8 cellular contexts compared by ENCODE assay signal in genomic region chr10:68871105-68871711, GRCh38. TPM values are rescaled to one million over a fixed set of nuclear protein-coding genes. Genes with fewer than 3 reads are reported as not detected.
A peak's percentile ranks its signal among the peaks of the same experiment; 100 is the strongest.
DNase-seq lines count a peak whose midpoint lies in the region; ATAC-seq and TF ChIP-seq lines count a peak whose summit lies in the region.

No MANE protein-coding gene starts in this region.

- H2AFZ ChIP-seq in parathyroid adenoma: peak overlapping the region; percentile 39

- H3K36me3 ChIP-seq in parathyroid adenoma (ENCODE audit: control insufficient read depth, insufficient read depth, low read length) (no peaks in the 10 kb centered on the region), ascending aorta (no peaks in the 10 kb centered on the region)

- peaks cover 3 to 10% (median 7%) of the 10 kb centered on the region in 4 donors for H3K4me1 Mint-ChIP-seq in naive thymus-derived CD8-positive, alpha-beta T cell

- H3K9ac ChIP-seq in parathyroid adenoma: no peak overlapping the region

- intact Hi-C loops in ascending aorta (cut with DNase I): no loop called here

- H3K27me3 ChIP-seq in parathyroid adenoma (ENCODE audit: control insufficient read depth, insufficient read depth, low read length) (no peaks in the 10 kb centered on the region), ascending aorta (no peaks in the 10 kb centered on the region)

- H3K27me3 Mint-ChIP-seq in naive thymus-derived CD8-positive, alpha-beta T cell: no peaks in the 10 kb centered on the region

- H3K9me3 ChIP-seq in parathyroid adenoma (ENCODE audit: control insufficient read depth, low read length) (no peaks in the 10 kb centered on the region), ascending aorta (no peaks in the 10 kb centered on the region)

- H3K4me1 ChIP-seq in parathyroid adenoma: peaks cover 10% of the 10 kb centered on the region
- no peaks in the 10 kb centered on the region for H3K4me1 ChIP-seq in ascending aorta

- ATAC-seq in naive thymus-derived CD8-positive, alpha-beta T cell: no peak
- no peak for ATAC-seq in GM18498 (IDR thresholded peaks at IDR 0.05; ENCODE audit: unreplicated experiment)

- H3K4me3 ChIP-seq in epithelial cell of proximal tubule (ENCODE audit: low read depth, low read length) (no peak overlapping the region), parathyroid adenoma (ENCODE audit: low read depth, low read length) (peak overlapping the region; percentile 14), ascending aorta (no peak overlapping the region)

- peak overlapping the region; percentile 12 for H3K27ac ChIP-seq in parathyroid adenoma
- H3K27ac ChIP-seq in ascending aorta: no peak overlapping the region

- TF ChIP-seq CTCF in epithelial cell of proximal tubule (conservative IDR thresholded peaks at IDR 0.05; ENCODE audit: low read depth, low read length): no peak
- no peak for TF ChIP-seq CTCF in parathyroid adenoma (IDR thresholded peaks at IDR 0.05)
- TF ChIP-seq CTCF in ascending aorta (IDR thresholded peaks at IDR 0.05): no peak

- peaks cover 0 to 9% (median 2%) of the 10 kb centered on the region in 9 donors for H3K9me3 Mint-ChIP-seq in naive thymus-derived CD8-positive, alpha-beta T cell

- peak overlapping the region; percentile 16 for H3K4me2 ChIP-seq in parathyroid adenoma (ENCODE audit: low read length)

- peak; percentile 30 for DNase-seq in EL
- DNase-seq in NCI-H345 (lab: John Stamatoyannopoulos, UW): peak; percentile 49
- peak; percentile 59 for DNase-seq in epithelial cell of proximal tubule (ENCODE audit: low read depth)
- DNase-seq in naive thymus-derived CD8-positive, alpha-beta T cell: no peak
- no peak for DNase-seq in mesenteric fat pad (ENCODE audit: low spot score)
- DNase-seq in ascending aorta (ENCODE audit: low spot score in 2 of 2): no peak

- peaks cover 0 to 4% (median 0%) of the 10 kb centered on the region in 3 donors for H3K36me3 Mint-ChIP-seq in naive thymus-derived CD8-positive, alpha-beta T cell

- peak overlapping the region in 2 of 10 donors; percentile 19 to 48 for H3K27ac Mint-ChIP-seq in naive thymus-derived CD8-positive, alpha-beta T cell

- H3K4me3 Mint-ChIP-seq in naive thymus-derived CD8-positive, alpha-beta T cell: no peak overlapping the region

- no peaks in the 10 kb centered on the region for H3K79me2 ChIP-seq in parathyroid adenoma

- POLR2A ChIA-PET in naive thymus-derived CD8-positive, alpha-beta T cell (lab: Charles Lee): no interaction called here

RNA-seq across cellular contexts. Expression of gene DDX50, which starts 29.9 kb away (rescaled TPM):
- 32.8 and 35.6 TPM in 2 replicates for total RNA-seq in epithelial cell of proximal tubule
- total RNA-seq in naive thymus-derived CD8-positive, alpha-beta T cell: 10 to 100 TPM; 55.7 to 55.9 TPM
- 10 to 100 TPM; 34.1 to 45.7 (median 41.6) TPM for polyA plus RNA-seq in naive thymus-derived CD8-positive, alpha-beta T cell
- total RNA-seq in mesenteric fat pad: 33.3 TPM
- 40.7 TPM for total RNA-seq in ascending aorta

RNA-seq across cellular contexts. Expression of gene STOX1, which starts 43.9 kb away (rescaled TPM):
- total RNA-seq in epithelial cell of proximal tubule (0.23 and 1.2 TPM in 2 replicates), mesenteric fat pad (8.1 TPM), ascending aorta (0.11 TPM)
- under 1 TPM; 0.47 to 0.52 TPM for total RNA-seq in naive thymus-derived CD8-positive, alpha-beta T cell
- polyA plus RNA-seq in naive thymus-derived CD8-positive, alpha-beta T cell: 1 to 10 TPM in 2 of 3 donors, under 1 TPM in 1; 0.29 to 1.1 (median 1.0) TPM

Comparison
In these comparisons a context has a peak if more than half of its experiments do, and no peak if none do; other contexts are left out.
1. DNase-seq: peak in EL (single experiment), NCI-H345 (single experiment) and epithelial cell of proximal tubule (single experiment); none in naive thymus-derived CD8-positive, alpha-beta T cell (0 of 10), mesenteric fat pad (single experiment) and ascending aorta (0 of 2).